8 cellular contexts compared by ENCODE assay signal in genomic region chr14:24052656-24053547, GRCh38. TPM values are rescaled to one million over a fixed set of nuclear protein-coding genes. Genes with fewer than 3 reads are reported as not detected.
DNase-seq lines count a peak whose midpoint lies in the region; ATAC-seq and TF ChIP-seq lines count a peak whose summit lies in the region.

No MANE protein-coding gene starts in this region.

- ATAC-seq in HG02973 (IDR thresholded peaks at IDR 0.05; ENCODE audit: unreplicated experiment), result no peak

- H3K36me3 ChIP-seq in iPS-20b (ENCODE audit: insufficient read depth, low read depth, low read length) (no peaks in the 10 kb centered on the region), right atrium auricular region (no peaks in the 10 kb centered on the region)

- no peak overlapping the region for H3K27ac ChIP-seq in iPS-20b (ENCODE audit: low read length)
- H3K27ac ChIP-seq in right atrium auricular region, result no peak overlapping the region

- H3K9ac ChIP-seq in iPS-20b (ENCODE audit: low read depth, low read length), result peak overlapping the region; percentile 63; the same call in 1 of the 2 replicates

- no peak for DNase-seq in HFF-Myc (ENCODE audit: extremely low read depth, low read depth)
- peak; percentile 45 for DNase-seq in activated CD8-positive, alpha-beta memory T cell treated with anti-CD3 and anti-CD28 coated beads, Interleukin-2, amount 50 U/mL, for 24 hours (ENCODE audit: extremely low read depth)
- DNase-seq in stimulated activated CD4-positive, alpha-beta T cell treated with anti-CD3 and anti-CD28 coated beads, TNF-alpha, amount 100 ng/mL, for 24 hours (ENCODE audit: low read depth in 3 of 3), result peak; percentile 42 to 66 (median 63)
- no peak for DNase-seq in HK-2 (ENCODE audit: unreplicated experiment)
- no peak for DNase-seq in SIG-M5 (lab: John Stamatoyannopoulos, UW)
- no peak for DNase-seq in right atrium auricular region (ENCODE audit: low spot score)

- peaks cover 3% of the 10 kb centered on the region; the same call in 1 of the 2 replicates for H3K4me1 ChIP-seq in iPS-20b (ENCODE audit: insufficient read depth, low read length)
- H3K4me1 ChIP-seq in right atrium auricular region, result peaks cover 0 to 10% of the 10 kb centered on the region in 2 donors

- no peaks in the 10 kb centered on the region for H3K9me3 ChIP-seq in iPS-20b (ENCODE audit: insufficient read depth, low read depth, low read length)
- no peaks in the 10 kb centered on the region for H3K9me3 ChIP-seq in right atrium auricular region

- H3K27me3 ChIP-seq in iPS-20b (ENCODE audit: insufficient read depth, low read length), result no peaks in the 10 kb centered on the region; the same call in 1 of the 2 replicates
- H3K27me3 ChIP-seq in right atrium auricular region, result no peaks in the 10 kb centered on the region

- no peak for TF ChIP-seq CTCF in HFF-Myc (IDR thresholded peaks at IDR 0.05; ENCODE audit: low read depth, low read length, missing control alignments)
- TF ChIP-seq CTCF in right atrium auricular region (IDR thresholded peaks at IDR 0.05), result no peak

- peak overlapping the region; percentile 44; the same call in 1 of the 2 replicates for H3K4me3 ChIP-seq in HFF-Myc (replicated peaks; ENCODE audit: low read depth, low read length)
- H3K4me3 ChIP-seq in iPS-20b (ENCODE audit: low read length), result peak overlapping the region; percentile 87; the same call in 1 of the 2 replicates
- H3K4me3 ChIP-seq in right atrium auricular region, result peak overlapping the region in 1 of 2 donors; percentile 67

RNA-seq across cellular contexts. Expression of gene CARMIL3, which starts 1.1 kb away (rescaled TPM):
- not detected for total RNA-seq in right atrium auricular region

RNA-seq across cellular contexts. Expression of gene CPNE6, which starts 18.5 kb away (rescaled TPM):
- total RNA-seq in right atrium auricular region, result under 1 TPM in 1 of 2 donors, not detected in 1; 0.24 TPM

RNA-seq across cellular contexts. Expression of gene PCK2, which starts 41.2 kb away (rescaled TPM):
- total RNA-seq in right atrium auricular region, result 10 to 100 TPM in 1 of 2 donors, 1 to 10 TPM in 1; 1.8 to 10.7 TPM

Comparison
In these comparisons a context has a peak if more than half of its experiments do, and no peak if none do; other contexts are left out.
1. DNase-seq: peak in activated CD8-positive, alpha-beta memory T cell treated with anti-CD3 and anti-CD28 coated beads, Interleukin-2, amount 50 U/mL, for 24 hours (single experiment) and stimulated activated CD4-positive, alpha-beta T cell treated with anti-CD3 and anti-CD28 coated beads, TNF-alpha, amount 100 ng/mL, for 24 hours (3 of 3); none in HFF-Myc (single experiment), HK-2 (single experiment), SIG-M5 (single experiment) and right atrium auricular region (single experiment).